In the genomic region with DNA sequence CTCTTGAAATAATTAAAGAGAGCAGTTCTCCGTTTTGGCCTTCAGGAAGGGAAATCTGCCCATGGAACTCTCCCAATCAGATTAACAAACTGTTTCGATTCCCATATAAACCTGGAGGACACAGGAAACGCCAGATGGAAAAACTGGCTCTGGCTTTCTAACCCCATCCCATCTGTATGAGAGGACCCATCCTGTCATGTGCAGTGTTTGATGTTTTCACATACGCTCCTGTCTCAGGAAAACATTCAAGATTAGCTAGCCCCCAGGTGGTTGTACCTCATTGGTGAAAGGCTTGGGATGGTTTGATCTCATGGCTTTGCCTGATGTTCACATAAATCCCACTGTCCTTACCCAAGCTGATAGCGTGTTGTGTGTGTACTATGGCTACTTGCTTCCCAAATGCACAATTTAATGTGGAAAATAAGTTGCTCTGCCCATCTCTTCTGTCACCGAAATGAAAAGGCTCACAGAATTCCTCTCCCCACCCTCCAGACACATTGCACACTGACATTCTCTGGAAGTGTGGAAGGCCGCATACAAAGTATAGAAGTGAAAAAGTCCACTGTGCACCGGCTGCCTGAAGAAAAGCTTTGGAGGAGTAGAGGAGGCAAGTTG, we compare ENCODE assay signal across 9 cellular contexts. TPM values are rescaled to one million over a fixed set of nuclear protein-coding genes. Genes with fewer than 3 reads are reported as not detected.
DNase-seq lines count a peak whose midpoint lies in the region.
"Had no signal": no experiment of that assay in that cellular context is flagged by ENCODE, and none has a peak within 500 bp of the region (broad histone marks: within the 10 kb centered on the region; RNA-seq: fewer than 3 reads in every experiment).

No MANE protein-coding gene starts in this region.

- no peak overlapping the region for H3K4me3 ChIP-seq in Jurkat, Clone E6-1 (ENCODE audit: low read length)
- H3K4me3 ChIP-seq in adipocyte (ENCODE audit: low read length) (no peak overlapping the region), mesendoderm (ENCODE audit: low read length) (no peak overlapping the region)

- no peak overlapping the region for H3K4me2 ChIP-seq in mesendoderm (ENCODE audit: low read length)

- H3K36me3 ChIP-seq in adipocyte (ENCODE audit: control insufficient read depth, insufficient read depth, low read length, severe bottlenecking) (peaks cover 31% of the 10 kb centered on the region), mesendoderm (ENCODE audit: control insufficient read depth, insufficient read depth, low read length) (no peaks in the 10 kb centered on the region)

- H3K4ac ChIP-seq in mesendoderm (ENCODE audit: low read depth, low read length): no peak overlapping the region

- no peak overlapping the region for H3K27ac ChIP-seq in mesendoderm (ENCODE audit: low read depth, low read length)

- no peak overlapping the region for H2BK5ac ChIP-seq in mesendoderm (ENCODE audit: low read length)

- H2AK5ac ChIP-seq in mesendoderm (ENCODE audit: low read length): no peak overlapping the region

- no peak overlapping the region for H4K5ac ChIP-seq in mesendoderm (ENCODE audit: low read length)

- no peak overlapping the region for H3K56ac ChIP-seq in mesendoderm (ENCODE audit: low read length)

- no CpG with 5 or more reads among the region's 8 CpGs for WGBS in mesendoderm (ENCODE audit: extremely low coverage, insufficient coverage, low lambda C conversion rate)

- no peak overlapping the region for H2BK15ac ChIP-seq in mesendoderm (replicated peaks; ENCODE audit: low read depth)

- peaks cover 3% of the 10 kb centered on the region for H3K79me2 ChIP-seq in mesendoderm (ENCODE audit: control insufficient read depth, insufficient read depth, low read length)

- H3K9ac ChIP-seq in adipocyte (ENCODE audit: low read length) (peak overlapping the region; percentile 30), mesendoderm (ENCODE audit: low read length) (peak overlapping the region; percentile 6)

- DNase-seq in DMS 273 (lab: John Stamatoyannopoulos, UW; ENCODE audit: unreplicated experiment) (peak; percentile 97), adipocyte (ENCODE audit: low read depth) (no peak), mesendoderm (peak; percentile 40), epidermal melanocyte (ENCODE audit: insufficient read length, low spot score) (no peak), mucosa of gallbladder (ENCODE audit: low spot score) (no peak), DMS79 treated with DMSO at 0.1 percent for 48 hours (lab: John Stamatoyannopoulos, UW) (no peak)
- peak; percentile 23 for DNase-seq in Jurkat, Clone E6-1 (ENCODE audit: low read depth, low spot score)
- DNase-seq in stimulated activated naive CD4-positive, alpha-beta T cell (lab: John Stamatoyannopoulos, UW): no peak
- DNase-seq: NCI-H1436 had no signal

- no peak overlapping the region for H3K18ac ChIP-seq in mesendoderm (ENCODE audit: low read length)

- no peaks in the 10 kb centered on the region for H3K27me3 ChIP-seq in adipocyte (replicated peaks; ENCODE audit: control insufficient read depth, insufficient read depth, low read length)
- H3K27me3 ChIP-seq in mesendoderm (ENCODE audit: insufficient read depth, low read length, poor library complexity): no peaks in the 10 kb centered on the region

- no peak overlapping the region for H4K8ac ChIP-seq in mesendoderm (ENCODE audit: low read depth, low read length)

- no peak overlapping the region for H3K23ac ChIP-seq in mesendoderm (ENCODE audit: low read length)

- no peak overlapping the region for H2BK120ac ChIP-seq in mesendoderm (ENCODE audit: low read depth, low read length)

- no peaks in the 10 kb centered on the region for H3K9me3 ChIP-seq in adipocyte (ENCODE audit: control insufficient read depth, low read length)

- H3K4me1 ChIP-seq in adipocyte (ENCODE audit: control insufficient read depth, insufficient read depth, low read length) (peaks cover 28% of the 10 kb centered on the region), mesendoderm (ENCODE audit: control insufficient read depth, low read depth, low read length) (no peaks in the 10 kb centered on the region)

- H3K79me1 ChIP-seq in mesendoderm (ENCODE audit: low read length): no peaks in the 10 kb centered on the region

RNA-seq across cellular contexts. Expression of a gene that starts 18.2 kb away (rescaled TPM):
- 3.3 TPM for polyA plus RNA-seq in Jurkat, Clone E6-1 (2012; ENCODE audit: insufficient read depth, insufficient read length)
- 3.3 TPM for polyA plus RNA-seq in mesendoderm (2013, experiment 1 of 2)
- 2.9 TPM for polyA plus RNA-seq in mesendoderm (2013, experiment 2 of 2)
- total RNA-seq in mucosa of gallbladder: 41.6 TPM

Comparison
In these comparisons a context has a peak if more than half of its experiments do, and no peak if none do; other contexts are left out.
1. DNase-seq: peak in DMS 273 (single experiment), Jurkat, Clone E6-1 (single experiment) and mesendoderm (single experiment); none in adipocyte (single experiment), stimulated activated naive CD4-positive, alpha-beta T cell (0 of 6), epidermal melanocyte (single experiment), mucosa of gallbladder (single experiment) and DMS79 treated with DMSO at 0.1 percent for 48 hours (single experiment).